ENCODE assay signal across 20 cellular contexts in genomic region chr12:74586251-74586650, GRCh38. TPM values are rescaled to one million over a fixed set of nuclear protein-coding genes. Genes with fewer than 3 reads are reported as not detected.
DNase-seq lines count a peak whose midpoint lies in the region; ATAC-seq, FAIRE-seq and TF ChIP-seq lines count a peak whose summit lies in the region.
"Had no signal": no experiment of that assay in that cellular context is flagged by ENCODE, and none has a peak within 500 bp of the region (broad histone marks: within the 10 kb centered on the region; RNA-seq: fewer than 3 reads in every experiment).

No MANE protein-coding gene starts in this region.

- CTCF ChIA-PET in SK-N-SH (lab: Yijun Ruan, JAX) = interaction anchor here (0.8 kb wide), 1 partner anchor 9 kb away, joined by 4 read pairs; no protein-coding TSS in a partner anchor

- WGBS in SK-N-SH (ENCODE audit: low lambda C conversion rate) = 24% methylated on average over 4 of the region's 4 CpGs
- 55% methylated on average over 4 of the region's 4 CpGs for WGBS in esophagus muscularis mucosa

- no peaks in the 10 kb centered on the region for H3K36me3 ChIP-seq in SK-N-SH (replicated peaks in 1 of 2; ENCODE audit: control insufficient read depth in 1 of 2, insufficient read depth in 2 of 2, low read length in 1 of 2)
- H3K36me3 ChIP-seq in SK-N-MC (ENCODE audit: insufficient read depth, low read length) = no peaks in the 10 kb centered on the region
- H3K36me3 ChIP-seq in keratinocyte (ENCODE audit: control insufficient read depth in 2 of 2, extremely low read depth in 1 of 2, insufficient read depth in 2 of 2, low read length in 2 of 2) = no peaks in the 10 kb centered on the region
- no peaks in the 10 kb centered on the region for H3K36me3 ChIP-seq in esophagus muscularis mucosa
- H3K36me3 ChIP-seq: BLaER1 had no signal

- no peak overlapping the region for H3K4me3 ChIP-seq in SK-N-SH (ENCODE audit: low read depth in 2 of 2, low read length in 1 of 2)
- peak overlapping the region; percentile 20 for H3K4me3 ChIP-seq in SK-N-MC
- H3K4me3 ChIP-seq in keratinocyte (ENCODE audit: control insufficient read depth in 2 of 3, extremely low read depth in 1 of 3, insufficient read depth in 2 of 3, low read depth in 1 of 3, low read length in 3 of 3) = no peak overlapping the region
- H3K4me3 ChIP-seq in esophagus muscularis mucosa = no peak overlapping the region
- H3K4me3 ChIP-seq: A549, BLaER1 had no signal

- H3K27ac ChIP-seq in SK-N-SH (ENCODE audit: low read depth in 2 of 2, low read length in 1 of 2) (no peak overlapping the region), SK-N-MC (peak overlapping the region; percentile 68), keratinocyte (ENCODE audit: control insufficient read depth, insufficient read depth, low read length) (no peak overlapping the region), esophagus muscularis mucosa (replicated peaks in 1 of 4) (no peak overlapping the region)
- H3K27ac ChIP-seq: A549, BLaER1 had no signal

- H2AFZ ChIP-seq in SK-N-SH (ENCODE audit: low read depth) = no peak overlapping the region
- peak overlapping the region; percentile 37 for H2AFZ ChIP-seq in keratinocyte (ENCODE audit: control insufficient read depth, low read length)

- TF ChIP-seq EP300 in SK-N-SH (IDR thresholded peaks at IDR 0.05; ENCODE audit: borderline replicate concordance in 1 of 2, low read depth in 1 of 2, low read length in 1 of 2) (no peak), esophagus muscularis mucosa (IDR thresholded peaks at IDR 0.05) (no peak)

- POLR2A ChIA-PET in SK-N-SH (lab: Yijun Ruan, JAX) = no interaction called here

- no peaks in the 10 kb centered on the region for H3K9me1 ChIP-seq in keratinocyte (ENCODE audit: control insufficient read depth, extremely low read depth, insufficient read depth, low read length)

- intact Hi-C loops in esophagus muscularis mucosa (cut with DNase I) = no loop called here

- TF ChIP-seq POLR2A in esophagus muscularis mucosa (IDR thresholded peaks at IDR 0.05; ENCODE audit: low read depth) = no peak

- H3K9ac ChIP-seq in SK-N-SH (no peak overlapping the region), SK-N-MC (ENCODE audit: insufficient read length) (peak overlapping the region; percentile 8), keratinocyte (ENCODE audit: control insufficient read depth, extremely low read depth, insufficient read depth, low read length) (no peak overlapping the region)
- H3K9ac ChIP-seq: BLaER1 had no signal

- no peak for TF ChIP-seq RAD21 in SK-N-SH (IDR thresholded peaks at IDR 0.05; ENCODE audit: low read length)

- H3K79me2 ChIP-seq in SK-N-SH (ENCODE audit: insufficient read depth) (no peaks in the 10 kb centered on the region), keratinocyte (ENCODE audit: control insufficient read depth, insufficient read depth, low read length) (no peaks in the 10 kb centered on the region)

- no peak for FAIRE-seq in keratinocyte (lab: Jason Lieb, UNC)
- no peak for FAIRE-seq in urothelium cell line (lab: Jason Lieb, UNC)
- no peak for FAIRE-seq in D721Med (lab: Jason Lieb, UNC)
- FAIRE-seq: A549, HepG2 had no signal

- no peak for ATAC-seq in SK-N-SH treated with all-trans-retinoic acid at 6 μM for 48 hours
- ATAC-seq: A549, HepG2, PC-3 had no signal

- DNase-seq in SK-N-SH (peak; percentile 34), SK-N-MC (ENCODE audit: low read depth, low spot score) (no peak), keratinocyte (ENCODE audit: low read depth, low spot score) (no peak), urothelium cell line (ENCODE audit: low spot score) (no peak), D721Med (ENCODE audit: insufficient read length, low spot score) (no peak), esophagus muscularis mucosa (ENCODE audit: extremely low spot score) (no peak), T1000 (lab: John Stamatoyannopoulos, UW) (no peak)
- DNase-seq: CD4-positive, alpha-beta memory T cell; GF-D8; H9; KBM-7; NCI-H2081; NCI-H510A treated with DMSO at 0.1 percent for 48 hours; PC-3; RPMI8226; SHP77 treated with DMSO at 0.1 percent for 48 hours had no signal

- no peak overlapping the region for H3K4me2 ChIP-seq in SK-N-SH
- no peak overlapping the region for H3K4me2 ChIP-seq in keratinocyte (ENCODE audit: control insufficient read depth, extremely low read depth, insufficient read depth, low read depth, low read length)
- H3K4me2 ChIP-seq: A549, BLaER1 had no signal

- no peaks in the 10 kb centered on the region for H3K9me2 ChIP-seq in SK-N-SH

- dilution Hi-C loops in keratinocyte (cut with MboI; ENCODE audit: extremely low pct_ligation_motif_present, low sequenced_read_pairs) = no loop called here

- H3F3A ChIP-seq in SK-N-SH (replicated peaks; ENCODE audit: insufficient read depth) = no peaks in the 10 kb centered on the region

- H4K20me1 ChIP-seq in SK-N-SH (ENCODE audit: insufficient read depth) (no peaks in the 10 kb centered on the region), keratinocyte (ENCODE audit: control insufficient read depth, extremely low read depth, insufficient read depth, low read length) (no peaks in the 10 kb centered on the region)
- H4K20me1 ChIP-seq: BLaER1 had no signal

- H3K27me3 ChIP-seq in SK-N-SH (ENCODE audit: insufficient read depth) (no peaks in the 10 kb centered on the region), keratinocyte (ENCODE audit: control insufficient read depth, extremely low read depth, insufficient read depth, low read length) (no peaks in the 10 kb centered on the region), esophagus muscularis mucosa (no peaks in the 10 kb centered on the region)
- H3K27me3 ChIP-seq: BLaER1 had no signal

- H3K9me3 ChIP-seq in SK-N-SH = no peaks in the 10 kb centered on the region
- H3K9me3 ChIP-seq in SK-N-MC (ENCODE audit: low read depth, low read length) = no peaks in the 10 kb centered on the region
- H3K9me3 ChIP-seq in keratinocyte (ENCODE audit: control insufficient read depth, low read depth, low read length) = no peaks in the 10 kb centered on the region
- H3K9me3 ChIP-seq in esophagus muscularis mucosa = no peaks in the 10 kb centered on the region
- H3K9me3 ChIP-seq: A549, BLaER1 had no signal

- TF ChIP-seq CTCF in SK-N-SH (IDR thresholded peaks at IDR 0.05) (no peak), keratinocyte (optimal IDR thresholded peaks at IDR 0.05 in 1 of 3, IDR thresholded peaks at IDR 0.05 in 1 of 3, conservative IDR thresholded peaks at IDR 0.05 in 1 of 3; ENCODE audit: extremely low read depth in 1 of 3, insufficient read depth in 2 of 3, low read length in 3 of 3) (no peak), D721Med (IDR thresholded peaks at IDR 0.05; ENCODE audit: insufficient read depth, missing control alignments) (no peak), esophagus muscularis mucosa (IDR thresholded peaks at IDR 0.05) (no peak)

- H3K4me1 ChIP-seq in SK-N-SH (ENCODE audit: control insufficient read depth in 1 of 2, insufficient read depth in 2 of 2, low read depth in 1 of 2, low read length in 1 of 2) (peaks cover 0 to 2% of the 10 kb centered on the region in 2 experiments; a peak in 1 of 4 replicates), keratinocyte (ENCODE audit: control insufficient read depth, extremely low read depth, insufficient read depth, low read length) (no peaks in the 10 kb centered on the region), esophagus muscularis mucosa (no peaks in the 10 kb centered on the region)
- H3K4me1 ChIP-seq: A549, BLaER1 had no signal

TF ChIP-seq in SK-N-SH, 30 proteins besides CTCF, POLR2A, EP300 and RAD21 (continues in another document):
- TF ChIP-seq RFX5 (IDR thresholded peaks at IDR 0.05; ENCODE audit: low read length) (no peak), TCF12 (IDR thresholded peaks at IDR 0.05) (no peak)

TF ChIP-seq in SK-N-SH treated with all-trans-retinoic acid at 6 μM for 48 hours, 23 proteins besides CTCF, POLR2A, EP300 and RAD21:
- TF ChIP-seq ZC3H10 (CRISPR knock-in tag; IDR thresholded peaks at IDR 0.05) (no peak), ZFP30 (CRISPR knock-in tag; IDR thresholded peaks at IDR 0.05) (no peak), ZFP3 (CRISPR knock-in tag; IDR thresholded peaks at IDR 0.05) (no peak), ARNTL (CRISPR knock-in tag; IDR thresholded peaks at IDR 0.05; ENCODE audit: borderline replicate concordance, low read depth) (no peak), ZNF565 (CRISPR knock-in tag; conservative IDR thresholded peaks at IDR 0.05; ENCODE audit: low read depth) (no peak), BACH2 (CRISPR knock-in tag; IDR thresholded peaks at IDR 0.05; ENCODE audit: borderline replicate concordance) (no peak), ISL1 (CRISPR knock-in tag; IDR thresholded peaks at IDR 0.05) (no peak), ESRRG (CRISPR knock-in tag; IDR thresholded peaks at IDR 0.05) (no peak)

RNA-seq across cellular contexts. Expression of gene ATXN7L3B, which starts 48.6 kb away (rescaled TPM):
- polyA plus RNA-seq in SK-N-SH (2012; rRNA removed) = 13.8 and 18.5 TPM in 2 replicates
- polyA plus RNA-seq in SK-N-SH (2012; cell fraction: cytosol; rRNA removed) = 18.3 and 19.0 TPM in 2 replicates
- 7.4 and 14.0 TPM in 2 replicates for polyA plus RNA-seq in SK-N-SH (2012; cell fraction: nucleus; rRNA removed)
- 12.0 to 16.0 TPM (median 15.3 TPM) in 3 replicates for polyA plus RNA-seq in keratinocyte
- polyA plus RNA-seq in keratinocyte (2011; ENCODE audit: low read depth) = 8.3 TPM
- 10.9 and 16.0 TPM in 2 replicates for polyA plus RNA-seq in keratinocyte (2011; cell fraction: cytosol; rRNA removed)
- polyA plus RNA-seq in keratinocyte (2011; cell fraction: nucleus; rRNA removed) = 18.7 and 22.3 TPM in 2 replicates
- polyA plus RNA-seq in keratinocyte (2012; ENCODE audit: low replicate concordance) = 10.1 and 12.7 TPM in 2 replicates
- polyA minus RNA-seq in keratinocyte = 7.9 to 20.3 TPM (median 14.5 TPM) in 3 replicates
- 11.7 TPM for polyA minus RNA-seq in keratinocyte (2011; cell fraction: cytosol; rRNA and poly(A)+ RNA removed)
- polyA minus RNA-seq in keratinocyte (2011; cell fraction: nucleus; rRNA and poly(A)+ RNA removed) = 9.0 and 14.7 TPM in 2 replicates
- total RNA-seq in esophagus muscularis mucosa = 10 to 100 TPM; 16.2 to 25.7 (median 20.4) TPM
